15 cellular contexts compared by ENCODE assay signal in genomic region chr6:6656287-6656686, GRCh38.
DNase-seq lines count a peak whose midpoint lies in the region; ATAC-seq and TF ChIP-seq lines count a peak whose summit lies in the region.
"Had no signal": no experiment of that assay in that cellular context is flagged by ENCODE, and none has a peak within 500 bp of the region (broad histone marks: within the 10 kb centered on the region; RNA-seq: fewer than 3 reads in every experiment).

No MANE protein-coding gene starts in this region.

- H3K27me3 ChIP-seq in CD8-positive, alpha-beta T cell (ENCODE audit: insufficient read depth, low read length) = no peaks in the 10 kb centered on the region
- no peaks in the 10 kb centered on the region for H3K27me3 ChIP-seq in body of pancreas
- H3K27me3 ChIP-seq in HAP-1 (ENCODE audit: low read depth) = no peaks in the 10 kb centered on the region

- no peak overlapping the region for H3K27ac ChIP-seq in CD8-positive, alpha-beta T cell (ENCODE audit: low read depth, low read length)
- H3K27ac ChIP-seq in body of pancreas = no peak overlapping the region

- peak overlapping the region; percentile 46 for H3K27ac Mint-ChIP-seq in CD8-positive, alpha-beta T cell
- H3K27ac Mint-ChIP-seq in activated T-helper 17 cell treated with anti-CD3 and anti-CD28 coated beads, Interleukin-2, amount 50 U/mL, for 72 hours = peak overlapping the region; percentile 73
- H3K27ac Mint-ChIP-seq in natural killer cell treated with Interleukin-12 subunit alpha and Interleukin-12 subunit beta and Interleukin-15 and Interleukin-18, amount 100 ng/mL, for 72 hours = peak overlapping the region; percentile 68 to 96
- H3K27ac Mint-ChIP-seq: endodermal cell, WTC11 had no signal

- H3K9me3 ChIP-seq in CD8-positive, alpha-beta T cell (ENCODE audit: low read length) = no peaks in the 10 kb centered on the region
- H3K9me3 ChIP-seq in body of pancreas (no peaks in the 10 kb centered on the region), HAP-1 (no peaks in the 10 kb centered on the region)

- peaks cover 67% of the 10 kb centered on the region for H3K4me1 ChIP-seq in CD8-positive, alpha-beta T cell (ENCODE audit: insufficient read depth, low read length)
- H3K4me1 ChIP-seq in body of pancreas (no peaks in the 10 kb centered on the region), HAP-1 (no peaks in the 10 kb centered on the region)

- no peak for TF ChIP-seq CTCF in CD8-positive, alpha-beta T cell (IDR thresholded peaks at IDR 0.05)
- TF ChIP-seq CTCF in body of pancreas (IDR thresholded peaks at IDR 0.05) = no peak

- ATAC-seq in CD8-positive, alpha-beta T cell = no peak
- ATAC-seq in GM19438 (IDR thresholded peaks at IDR 0.05; ENCODE audit: low read depth, unreplicated experiment) (peak; percentile 51), body of pancreas (no peak)
- ATAC-seq in activated T-helper 17 cell treated with anti-CD3 and anti-CD28 coated beads, Interleukin-2, amount 50 U/mL, for 72 hours (replicated peaks) = peak; percentile 28
- ATAC-seq in natural killer cell treated with Interleukin-12 subunit alpha and Interleukin-12 subunit beta and Interleukin-15 and Interleukin-18, amount 100 ng/mL, for 72 hours = peak; percentile 45 to 56
- ATAC-seq: Panc1, WTC11 had no signal

- POLR2A ChIA-PET in CD8-positive, alpha-beta T cell (lab: Charles Lee) = no interaction called here

- H3K36me3 Mint-ChIP-seq in CD8-positive, alpha-beta T cell = no peaks in the 10 kb centered on the region
- no peaks in the 10 kb centered on the region for H3K36me3 Mint-ChIP-seq in activated T-helper 17 cell treated with anti-CD3 and anti-CD28 coated beads, Interleukin-2, amount 50 U/mL, for 72 hours (ENCODE audit: low read depth)
- H3K36me3 Mint-ChIP-seq in natural killer cell treated with Interleukin-12 subunit alpha and Interleukin-12 subunit beta and Interleukin-15 and Interleukin-18, amount 100 ng/mL, for 72 hours = peaks cover 3% of the 10 kb centered on the region

- TF ChIP-seq POLR2A in body of pancreas (IDR thresholded peaks at IDR 0.05) = no peak

- no peaks in the 10 kb centered on the region for H3K36me3 ChIP-seq in CD8-positive, alpha-beta T cell (ENCODE audit: insufficient read depth, low read length)
- no peaks in the 10 kb centered on the region for H3K36me3 ChIP-seq in body of pancreas (replicated peaks in 1 of 2; ENCODE audit: insufficient read depth in 1 of 2, low read depth in 2 of 2)
- H3K36me3 ChIP-seq in HAP-1 (replicated peaks) = no peaks in the 10 kb centered on the region

- in situ Hi-C loops in HAP-1 (cut with MboI; ENCODE audit: low sequenced_read_pairs) = no loop called here

- peaks cover 82% of the 10 kb centered on the region for H3K4me1 Mint-ChIP-seq in CD8-positive, alpha-beta T cell (ENCODE audit: low read depth)
- peaks cover 32% of the 10 kb centered on the region for H3K4me1 Mint-ChIP-seq in activated T-helper 17 cell treated with anti-CD3 and anti-CD28 coated beads, Interleukin-2, amount 50 U/mL, for 72 hours
- H3K4me1 Mint-ChIP-seq in natural killer cell treated with Interleukin-12 subunit alpha and Interleukin-12 subunit beta and Interleukin-15 and Interleukin-18, amount 100 ng/mL, for 72 hours (ENCODE audit: low read depth in 2 of 2) = peaks cover 47 to 71% of the 10 kb centered on the region in 2 donors

- H3K27me3 Mint-ChIP-seq in CD8-positive, alpha-beta T cell (ENCODE audit: low read depth) = no peaks in the 10 kb centered on the region
- H3K27me3 Mint-ChIP-seq in activated T-helper 17 cell treated with anti-CD3 and anti-CD28 coated beads, Interleukin-2, amount 50 U/mL, for 72 hours = peaks cover 4% of the 10 kb centered on the region
- no peaks in the 10 kb centered on the region for H3K27me3 Mint-ChIP-seq in natural killer cell treated with Interleukin-12 subunit alpha and Interleukin-12 subunit beta and Interleukin-15 and Interleukin-18, amount 100 ng/mL, for 72 hours

- H3K9me3 Mint-ChIP-seq in CD8-positive, alpha-beta T cell = no peaks in the 10 kb centered on the region
- H3K9me3 Mint-ChIP-seq in activated T-helper 17 cell treated with anti-CD3 and anti-CD28 coated beads, Interleukin-2, amount 50 U/mL, for 72 hours = no peaks in the 10 kb centered on the region
- H3K9me3 Mint-ChIP-seq in natural killer cell treated with Interleukin-12 subunit alpha and Interleukin-12 subunit beta and Interleukin-15 and Interleukin-18, amount 100 ng/mL, for 72 hours = no peaks in the 10 kb centered on the region

- 52 to 62% methylated on average over 3 of the region's 3 CpGs for WGBS in body of pancreas, 2 donors

- CTCF ChIA-PET in CD8-positive, alpha-beta T cell (lab: Charles Lee) = no interaction called here

- H3K4me3 ChIP-seq in CD8-positive, alpha-beta T cell (ENCODE audit: low read depth, low read length) = no peak overlapping the region
- H3K4me3 ChIP-seq in body of pancreas = no peak overlapping the region
- H3K4me3 ChIP-seq in HAP-1 = no peak overlapping the region

- no peak overlapping the region for H3K4me3 Mint-ChIP-seq in CD8-positive, alpha-beta T cell
- peak overlapping the region; percentile 58 for H3K4me3 Mint-ChIP-seq in activated T-helper 17 cell treated with anti-CD3 and anti-CD28 coated beads, Interleukin-2, amount 50 U/mL, for 72 hours
- peak overlapping the region; percentile 79 for H3K4me3 Mint-ChIP-seq in natural killer cell treated with Interleukin-12 subunit alpha and Interleukin-12 subunit beta and Interleukin-15 and Interleukin-18, amount 100 ng/mL, for 72 hours
- H3K4me3 Mint-ChIP-seq: endodermal cell, WTC11 had no signal

- peak in 1 of 7 experiments; percentile 47 for DNase-seq in CD8-positive, alpha-beta T cell
- no peak for DNase-seq in natural killer cell treated with Interleukin-12 subunit alpha and Interleukin-12 subunit beta and Interleukin-15 and Interleukin-18, amount 100 ng/mL, for 72 hours (ENCODE audit: low spot score)
- no peak for DNase-seq in body of pancreas
- DNase-seq in HuH-7 (ENCODE audit: low spot score) = no peak
- no peak for DNase-seq in HAP-1 (ENCODE audit: low spot score in 2 of 2)
- DNase-seq: activated effector memory CD4-positive, alpha-beta T cell treated with Interleukin-2 at 50 U/mL for 16 hours; endodermal cell; foreskin melanocyte; Kasumi-1; NCI-H510A; stimulated activated CD4-positive, alpha-beta T cell treated with anti-CD3 and anti-CD28 coated beads, Interleukin-2, amount 100 ng/mL, for 48 hours had no signal

- intact Hi-C loops in CD8-positive, alpha-beta T cell (cut with DNase I, micrococcal nuclease) = loop anchor here (5.0 to 10.0 kb wide), 3 partner anchors 74 to 449 kb away; partner anchors contain the start of gene RREB1 (in 1 of the 2)
- intact Hi-C loops in body of pancreas (cut with DNase I) = no loop called here

Comparison
In these comparisons a context has a peak if more than half of its experiments do, and no peak if none do; other contexts are left out.
1. ATAC-seq: peak in GM19438 (single experiment), activated T-helper 17 cell treated with anti-CD3 and anti-CD28 coated beads, Interleukin-2, amount 50 U/mL, for 72 hours (single experiment) and natural killer cell treated with Interleukin-12 subunit alpha and Interleukin-12 subunit beta and Interleukin-15 and Interleukin-18, amount 100 ng/mL, for 72 hours (2 of 2); none in CD8-positive, alpha-beta T cell (single experiment) and body of pancreas (single experiment).
2. Peak in every context shown above with its lines, with median percentiles within 50 percentile points of each other: H3K27ac Mint-ChIP-seq.